In the genomic region with DNA sequence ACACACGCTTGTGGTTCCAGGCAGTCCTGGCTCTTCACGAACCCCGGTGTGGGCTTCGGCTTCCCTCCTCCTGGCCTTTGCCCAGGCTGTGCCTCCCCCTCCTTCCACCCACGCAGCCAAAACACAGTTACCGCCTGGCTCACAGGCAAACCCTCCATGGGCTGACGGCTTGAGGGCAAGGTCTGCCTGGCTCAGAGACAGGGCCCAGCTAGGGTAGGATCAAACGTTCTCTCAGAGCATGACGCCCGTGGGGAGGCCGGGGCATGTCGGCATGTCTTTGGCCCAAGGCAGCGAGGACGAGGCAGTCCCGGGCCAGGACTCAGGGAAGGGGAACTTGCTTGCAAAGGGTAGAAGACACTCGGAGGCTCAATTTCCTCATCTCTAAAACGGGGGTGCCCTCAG, we compare ENCODE assay signal across 2 cellular contexts.
A peak's percentile ranks its signal among the peaks of the same experiment; 100 is the strongest.
TF ChIP-seq lines count a peak whose summit lies in the region.

No MANE protein-coding gene starts in this region.

TF ChIP-seq in H1, 55 proteins besides CTCF, POLR2A, EP300 and RAD21:
- TF ChIP-seq KDM4A (IDR thresholded peaks at IDR 0.05; ENCODE audit: low read depth, low read length, severe bottlenecking) (no peak), CREB1 (IDR thresholded peaks at IDR 0.05) (no peak), TAF1 (IDR thresholded peaks at IDR 0.05; ENCODE audit: low read depth, low read length) (no peak), BRCA1 (IDR thresholded peaks at IDR 0.05; ENCODE audit: low read depth, low read length) (no peak), TBP (IDR thresholded peaks at IDR 0.05; ENCODE audit: low read depth, low read length) (no peak), PHF8 (conservative IDR thresholded peaks at IDR 0.05; ENCODE audit: low read depth, low read length) (no peak), EGR1 (IDR thresholded peaks at IDR 0.05; ENCODE audit: borderline replicate concordance, low read depth, low read length) (no peak), SRF (IDR thresholded peaks at IDR 0.05; ENCODE audit: low read depth, low read length) (no peak), RBBP5 (IDR thresholded peaks at IDR 0.05; ENCODE audit: borderline replicate concordance, low read depth, low read length) (no peak), MAX (IDR thresholded peaks at IDR 0.05) (no peak), CBX8 (IDR thresholded peaks at IDR 0.05; ENCODE audit: borderline replicate concordance, low read depth, low read length) (no peak), POU5F1 (IDR thresholded peaks at IDR 0.05; ENCODE audit: low read depth, low read length) (no peak), SIRT6 (IDR thresholded peaks at IDR 0.05; ENCODE audit: low read length) (no peak), BACH1 (IDR thresholded peaks at IDR 0.05; ENCODE audit: low read length) (no peak), SUZ12 (IDR thresholded peaks at IDR 0.05; ENCODE audit: low read length) (no peak), RNF2 (IDR thresholded peaks at IDR 0.05; ENCODE audit: borderline replicate concordance, low read depth, low read length, missing control alignments, poor library complexity, severe bottlenecking) (no peak)

TF ChIP-seq in liver, 16 proteins besides CTCF, POLR2A, EP300 and RAD21:
- TF ChIP-seq HNF4G (IDR thresholded peaks at IDR 0.05): peak; percentile 94
- TF ChIP-seq MAX (IDR thresholded peaks at IDR 0.05): peak; percentile 82
- TF ChIP-seq SP1 (IDR thresholded peaks at IDR 0.05): peak; percentile 96
- peak in 1 of 2 donors; percentile 39 for TF ChIP-seq GABPA (IDR thresholded peaks at IDR 0.05 in 1 of 2, conservative IDR thresholded peaks at IDR 0.05 in 1 of 2)
- peak; percentile 95 to 96 for TF ChIP-seq HNF4A (conservative IDR thresholded peaks at IDR 0.05)
- peak; percentile 81 for TF ChIP-seq YY1 (IDR thresholded peaks at IDR 0.05)
- no peak for TF ChIP-seq ATF3 (IDR thresholded peaks at IDR 0.05)
- TF ChIP-seq NR2F2 (IDR thresholded peaks at IDR 0.05): no peak
- TF ChIP-seq FOXA2 (IDR thresholded peaks at IDR 0.05): no peak
- peak; percentile 48 for TF ChIP-seq FOXA1 (IDR thresholded peaks at IDR 0.05)
- peak; percentile 77 for TF ChIP-seq REST (IDR thresholded peaks at IDR 0.05)
- peak; percentile 100 for TF ChIP-seq EGR1 (IDR thresholded peaks at IDR 0.05; ENCODE audit: low read depth in 2 of 2)
- peak in 1 of 2 donors; percentile 32 for TF ChIP-seq JUND (IDR thresholded peaks at IDR 0.05)
- TF ChIP-seq, protein P1, sequence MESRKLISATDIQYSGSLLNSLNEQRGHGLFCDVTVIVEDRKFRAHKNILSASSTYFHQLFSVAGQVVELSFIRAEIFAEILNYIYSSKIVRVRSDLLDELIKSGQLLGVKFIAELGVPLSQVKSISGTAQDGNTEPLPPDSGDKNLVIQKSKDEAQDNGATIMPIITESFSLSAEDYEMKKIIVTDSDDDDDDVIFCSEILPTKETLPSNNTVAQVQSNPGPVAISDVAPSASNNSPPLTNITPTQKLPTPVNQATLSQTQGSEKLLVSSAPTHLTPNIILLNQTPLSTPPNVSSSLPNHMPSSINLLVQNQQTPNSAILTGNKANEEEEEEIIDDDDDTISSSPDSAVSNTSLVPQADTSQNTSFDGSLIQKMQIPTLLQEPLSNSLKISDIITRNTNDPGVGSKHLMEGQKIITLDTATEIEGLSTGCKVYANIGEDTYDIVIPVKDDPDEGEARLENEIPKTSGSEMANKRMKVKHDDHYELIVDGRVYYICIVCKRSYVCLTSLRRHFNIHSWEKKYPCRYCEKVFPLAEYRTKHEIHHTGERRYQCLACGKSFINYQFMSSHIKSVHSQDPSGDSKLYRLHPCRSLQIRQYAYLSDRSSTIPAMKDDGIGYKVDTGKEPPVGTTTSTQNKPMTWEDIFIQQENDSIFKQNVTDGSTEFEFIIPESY (IDR thresholded peaks at IDR 0.05): peak; percentile 86
- peak; percentile 46 for TF ChIP-seq TAF1 (conservative IDR thresholded peaks at IDR 0.05)
- TF ChIP-seq RXRA (IDR thresholded peaks at IDR 0.05): peak; percentile 81 to 96
